8 cellular contexts compared by ENCODE assay signal in the genomic region with DNA sequence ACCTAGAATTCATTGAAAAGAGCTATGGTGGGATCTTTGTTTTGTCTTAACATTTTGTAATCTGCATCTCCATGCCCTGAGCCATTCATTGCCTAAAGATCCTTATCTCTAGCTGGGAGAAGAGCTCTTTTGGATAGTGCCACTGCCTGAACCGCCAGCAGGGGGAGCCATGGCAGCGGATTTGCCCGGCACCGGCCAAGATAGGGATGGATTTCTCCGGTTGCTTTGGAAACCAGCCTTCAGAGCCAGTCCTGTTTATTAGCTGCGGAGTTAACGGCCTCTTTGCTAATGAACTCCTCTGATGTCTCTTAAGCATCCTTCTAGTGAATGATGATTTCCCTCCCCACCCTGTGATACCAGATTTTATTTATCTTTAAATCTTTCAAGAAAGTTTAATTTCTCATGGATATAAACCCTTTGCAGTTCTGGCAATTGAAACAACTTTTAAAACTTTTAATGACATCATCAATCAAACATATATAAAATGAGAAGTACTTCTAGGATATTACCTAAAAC. TPM values are rescaled to one million over a fixed set of nuclear protein-coding genes. Genes with fewer than 3 reads are reported as not detected.
DNase-seq lines count a peak whose midpoint lies in the region; ATAC-seq and TF ChIP-seq lines count a peak whose summit lies in the region.

No MANE protein-coding gene starts in this region.

- H3K27ac Mint-ChIP-seq in activated naive CD8-positive, alpha-beta T cell treated with anti-CD3 and anti-CD28 coated beads, Interleukin-2, amount 50 U/mL, for 24 hours, result peak overlapping the region; percentile 69

- 0 to 2% (median 1%) methylated on average over 7 of the region's 7 CpGs for WGBS in heart left ventricle, 4 donors

- H3K36me3 ChIP-seq in BJ (ENCODE audit: control insufficient read depth, insufficient read depth, low read length) (no peaks in the 10 kb centered on the region), heart left ventricle (no peaks in the 10 kb centered on the region)

- TF ChIP-seq POLR2A in NB4 (IDR thresholded peaks at IDR 0.05; ENCODE audit: extremely low read depth, insufficient read length) (no peak), heart left ventricle (IDR thresholded peaks at IDR 0.05) (no peak)

- H3K27me3 Mint-ChIP-seq in activated naive CD8-positive, alpha-beta T cell treated with anti-CD3 and anti-CD28 coated beads, Interleukin-2, amount 50 U/mL, for 24 hours, result peaks cover 14% of the 10 kb centered on the region

- H3K36me3 Mint-ChIP-seq in activated naive CD8-positive, alpha-beta T cell treated with anti-CD3 and anti-CD28 coated beads, Interleukin-2, amount 50 U/mL, for 24 hours (ENCODE audit: low read depth), result no peaks in the 10 kb centered on the region

- TF ChIP-seq CTCF in BJ (IDR thresholded peaks at IDR 0.05; ENCODE audit: insufficient read depth, low read depth, low read length) (peak; percentile 97), NB4 (IDR thresholded peaks at IDR 0.05; ENCODE audit: low read depth, low read length) (peak; percentile 70), heart left ventricle (IDR thresholded peaks at IDR 0.05) (peak; percentile 63 to 95 (median 83))

- H3K9me3 ChIP-seq in heart left ventricle, result no peaks in the 10 kb centered on the region

- H3K27me3 ChIP-seq in BJ (ENCODE audit: control insufficient read depth, insufficient read depth, low read length), result peaks cover 2% of the 10 kb centered on the region; the same call in 1 of the 2 replicates
- H3K27me3 ChIP-seq in heart left ventricle, result peaks cover 0 to 24% (median 0%) of the 10 kb centered on the region in 9 donors

- H3K9me3 Mint-ChIP-seq in activated naive CD8-positive, alpha-beta T cell treated with anti-CD3 and anti-CD28 coated beads, Interleukin-2, amount 50 U/mL, for 24 hours, result no peaks in the 10 kb centered on the region

- DNase-seq in BJ (ENCODE audit: low read depth), result no peak
- DNase-seq in NB4 (ENCODE audit: low read depth), result peak; percentile 72
- DNase-seq in T-helper 1 cell, result peak; percentile 28 to 80 (median 64)
- peak; percentile 92 for DNase-seq in activated naive CD8-positive, alpha-beta T cell treated with anti-CD3 and anti-CD28 coated beads, Interleukin-2, amount 50 U/mL, for 24 hours
- peak; percentile 54 to 83 (median 62) for DNase-seq in heart left ventricle
- DNase-seq in renal cortical epithelial cell (ENCODE audit: low read depth), result peak; percentile 47

- CTCF ChIA-PET in BJ (lab: Yijun Ruan, JAX), result interaction anchor here (0.6 to 4.6 kb wide), 20 partner anchors 14 to 1005 kb away, joined by 3 to 25 read pairs (median 4); no protein-coding TSS in a partner anchor

- peaks cover 0 to 3% (median 0%) of the 10 kb centered on the region in 12 donors for H3K4me1 ChIP-seq in heart left ventricle

- intact Hi-C loops in heart left ventricle (cut with DNase I), result no loop called here

- ATAC-seq in GM19463 (IDR thresholded peaks at IDR 0.05; ENCODE audit: unreplicated experiment) (peak; percentile 45), heart left ventricle (peak in 3 of 4 donors; percentile 71 to 76 (median 74)), HG02678 (IDR thresholded peaks at IDR 0.05; ENCODE audit: unreplicated experiment) (no peak)
- ATAC-seq in activated naive CD8-positive, alpha-beta T cell treated with anti-CD3 and anti-CD28 coated beads, Interleukin-2, amount 50 U/mL, for 24 hours, result peak; percentile 65

- POLR2A ChIA-PET in BJ (lab: Charles Lee), result no interaction called here

- H3K4me1 Mint-ChIP-seq in activated naive CD8-positive, alpha-beta T cell treated with anti-CD3 and anti-CD28 coated beads, Interleukin-2, amount 50 U/mL, for 24 hours, result peaks cover 57% of the 10 kb centered on the region

- H3K27ac ChIP-seq in heart left ventricle, result no peak overlapping the region

- no peak overlapping the region for H3K4me3 ChIP-seq in BJ (ENCODE audit: low read depth, low read length)
- H3K4me3 ChIP-seq in NB4 (ENCODE audit: low read depth, low read length), result no peak overlapping the region
- H3K4me3 ChIP-seq in heart left ventricle, result no peak overlapping the region

- no peak overlapping the region for H3K4me3 Mint-ChIP-seq in activated naive CD8-positive, alpha-beta T cell treated with anti-CD3 and anti-CD28 coated beads, Interleukin-2, amount 50 U/mL, for 24 hours

RNA-seq across cellular contexts. Expression of a gene that starts 58.2 kb away (rescaled TPM):
- polyA plus RNA-seq in BJ (2011; rRNA removed) (not detected in 2 replicates), heart left ventricle (not detected)
- polyA minus RNA-seq in BJ (2011; rRNA and poly(A)+ RNA removed), result not detected in 2 replicates
- total RNA-seq in heart left ventricle (not detected), renal cortical epithelial cell (not detected in 2 replicates)
